ENCODE assay signal across 9 cellular contexts in genomic region chr12:109927622-109928021, GRCh38. TPM values are rescaled to one million over a fixed set of nuclear protein-coding genes. Genes with fewer than 3 reads are reported as not detected.
A peak's percentile ranks its signal among the peaks of the same experiment; 100 is the strongest.
DNase-seq lines count a peak whose midpoint lies in the region; ATAC-seq and TF ChIP-seq lines count a peak whose summit lies in the region.
"Had no signal": no experiment of that assay in that cellular context is flagged by ENCODE, and none has a peak within 500 bp of the region (broad histone marks: within the 10 kb centered on the region; RNA-seq: fewer than 3 reads in every experiment).

No MANE protein-coding gene starts in this region.

- H4K20me1 ChIP-seq in mammary epithelial cell (ENCODE audit: insufficient read depth, low read length), result no peaks in the 10 kb centered on the region

- in situ Hi-C loops in mammary epithelial cell (cut with MboI; ENCODE audit: low sequenced_read_pairs in 2 of 2), result loop anchor here in 1 of 2 donors (10.0 kb wide), 1 partner anchor 73 kb away; no protein-coding TSS in a partner anchor

- H3K27ac Mint-ChIP-seq in CD8-positive, alpha-beta memory T cell, result peak overlapping the region in 6 of 8 donors; percentile 15 to 73 (median 61)

- dilution Hi-C loops in mammary epithelial cell (cut with HindIII; ENCODE audit: low sequenced_read_pairs), result no loop called here

- no peaks in the 10 kb centered on the region for H3K79me1 ChIP-seq in mesendoderm (ENCODE audit: low read length)

- no peak overlapping the region for H3K27ac ChIP-seq in CD8-positive, alpha-beta memory T cell (ENCODE audit: low read depth, low read length)
- no peak overlapping the region for H3K27ac ChIP-seq in mammary epithelial cell (ENCODE audit: insufficient read depth, low read depth, low read length)
- H3K27ac ChIP-seq in mesendoderm (ENCODE audit: low read depth, low read length), result no peak overlapping the region
- H3K27ac ChIP-seq: neutrophil had no signal

- ATAC-seq in GM19452 (IDR thresholded peaks at IDR 0.05; ENCODE audit: unreplicated experiment), result no peak

- peak; percentile 6 to 62 (median 20) for DNase-seq in CD8-positive, alpha-beta memory T cell
- peak; percentile 29 for DNase-seq in HPDE6-E6E7 (ENCODE audit: extremely low spot score)
- DNase-seq in T-helper 9 cell, result peak; percentile 25
- no peak for DNase-seq in mammary epithelial cell
- peak; percentile 57 for DNase-seq in mesendoderm
- DNase-seq in hippocampal formation (lab: John Stamatoyannopoulos, UW), result no peak
- no peak for DNase-seq in globus pallidus (ENCODE audit: low spot score)

- H4K5ac ChIP-seq in mesendoderm (ENCODE audit: low read length), result no peak overlapping the region

- H3K4me1 ChIP-seq in CD8-positive, alpha-beta memory T cell (ENCODE audit: insufficient read depth, low read length), result no peaks in the 10 kb centered on the region
- H3K4me1 ChIP-seq in mammary epithelial cell (ENCODE audit: insufficient read depth, low read length) (no peaks in the 10 kb centered on the region), mesendoderm (ENCODE audit: control insufficient read depth, low read depth, low read length) (no peaks in the 10 kb centered on the region)

- H3K56ac ChIP-seq in mesendoderm (ENCODE audit: low read length), result no peak overlapping the region

- H3K4me2 ChIP-seq in mammary epithelial cell (ENCODE audit: insufficient read depth, low read depth, low read length) (no peak overlapping the region), mesendoderm (ENCODE audit: low read length) (no peak overlapping the region)

- intact Hi-C loops in mammary epithelial cell (cut with micrococcal nuclease), result loop anchor here (1.0 kb wide), 3 partner anchors 47 to 122 kb away; partner anchors contain the start of gene GLTP

- CTCF ChIA-PET in CD8-positive, alpha-beta memory T cell (lab: Charles Lee), result interaction anchor here (0.8 to 1.7 kb wide), 4 partner anchors 12 to 73 kb away, joined by 3 to 8 read pairs (median 5); no protein-coding TSS in a partner anchor
- CTCF ChIA-PET in mammary epithelial cell (lab: Charles Lee; ENCODE audit: low non-redundant PET), result no interaction called here

- no peak overlapping the region for H3K4me3 Mint-ChIP-seq in CD8-positive, alpha-beta memory T cell

- no peak overlapping the region for H3K4me3 ChIP-seq in CD8-positive, alpha-beta memory T cell (ENCODE audit: low read length)
- H3K4me3 ChIP-seq in mammary epithelial cell (replicated peaks in 1 of 3; ENCODE audit: insufficient read depth in 1 of 3, low read depth in 2 of 3, low read length in 3 of 3) (no peak overlapping the region), mesendoderm (ENCODE audit: low read length) (no peak overlapping the region)

- 56% methylated on average over 8 of the region's 8 CpGs for WGBS in mammary epithelial cell (ENCODE audit: low coverage, missing lambda C conversion rate)
- WGBS in mesendoderm (ENCODE audit: extremely low coverage, insufficient coverage, low lambda C conversion rate), result no CpG with 5 or more reads among the region's 8 CpGs

- no peak overlapping the region for H4K8ac ChIP-seq in mesendoderm (ENCODE audit: low read depth, low read length)

- no peaks in the 10 kb centered on the region for H3K9me3 Mint-ChIP-seq in CD8-positive, alpha-beta memory T cell

- peaks cover 0 to 2% of the 10 kb centered on the region in 2 donors for H3K27me3 Mint-ChIP-seq in CD8-positive, alpha-beta memory T cell

- peaks cover 24% of the 10 kb centered on the region for H3K36me3 ChIP-seq in CD8-positive, alpha-beta memory T cell (ENCODE audit: insufficient read depth, low read length)
- H3K36me3 ChIP-seq in mammary epithelial cell (ENCODE audit: insufficient read depth, low read length), result no peaks in the 10 kb centered on the region
- H3K36me3 ChIP-seq in mesendoderm (ENCODE audit: control insufficient read depth, insufficient read depth, low read length), result peaks cover 3% of the 10 kb centered on the region

- H3K36me3 Mint-ChIP-seq in CD8-positive, alpha-beta memory T cell, result peaks cover 0 to 49% (median 15%) of the 10 kb centered on the region in 3 donors

- no peak overlapping the region for H2AFZ ChIP-seq in mammary epithelial cell (ENCODE audit: low read depth, low read length)

- no peak overlapping the region for H2AK5ac ChIP-seq in mesendoderm (ENCODE audit: low read length)

- POLR2A ChIA-PET in CD8-positive, alpha-beta memory T cell (lab: Charles Lee), result interaction anchor here (0.6 kb wide), 1 partner anchor 13 kb away, joined by 3 read pairs; no protein-coding TSS in a partner anchor

- H3K9me3 ChIP-seq in CD8-positive, alpha-beta memory T cell (ENCODE audit: low read length), result no peaks in the 10 kb centered on the region
- H3K9me3 ChIP-seq in mammary epithelial cell (replicated peaks; ENCODE audit: insufficient read depth, low read length), result no peaks in the 10 kb centered on the region
- H3K9me3 ChIP-seq: neutrophil had no signal

- no peak overlapping the region for H2BK15ac ChIP-seq in mesendoderm (replicated peaks; ENCODE audit: low read depth)

- H3K79me2 ChIP-seq in mammary epithelial cell (ENCODE audit: insufficient read depth, low read length), result no peaks in the 10 kb centered on the region
- H3K79me2 ChIP-seq in mesendoderm (ENCODE audit: control insufficient read depth, insufficient read depth, low read length), result no peaks in the 10 kb centered on the region

- no peak overlapping the region for H3K23ac ChIP-seq in mesendoderm (ENCODE audit: low read length)

- no peak overlapping the region for H2BK5ac ChIP-seq in mesendoderm (ENCODE audit: low read length)

- H3K4ac ChIP-seq in mesendoderm (ENCODE audit: low read depth, low read length), result no peak overlapping the region

- peak; percentile 79 to 84 for TF ChIP-seq CTCF in mammary epithelial cell (conservative IDR thresholded peaks at IDR 0.05 in 1 of 2, IDR thresholded peaks at IDR 0.05 in 1 of 2; ENCODE audit: extremely low read depth in 1 of 2, insufficient read depth in 1 of 2, low read depth in 1 of 2, low read length in 2 of 2)

- no peak overlapping the region for H3K18ac ChIP-seq in mesendoderm (ENCODE audit: low read length)

- no TSS peak for BruUV-seq in mammary epithelial cell (replicated peaks; lab: Mats Ljungman, UMichigan)

- peaks cover 3 to 4% (median 3%) of the 10 kb centered on the region in 3 donors for H3K4me1 Mint-ChIP-seq in CD8-positive, alpha-beta memory T cell

- H3K27me3 ChIP-seq in CD8-positive, alpha-beta memory T cell (ENCODE audit: insufficient read depth, low read length, poor library complexity, severe bottlenecking), result no peaks in the 10 kb centered on the region
- H3K27me3 ChIP-seq in mammary epithelial cell (ENCODE audit: insufficient read depth, low read length) (no peaks in the 10 kb centered on the region), mesendoderm (ENCODE audit: insufficient read depth, low read length, poor library complexity) (no peaks in the 10 kb centered on the region)
- H3K27me3 ChIP-seq: neutrophil had no signal

- no peak overlapping the region for H3K9ac ChIP-seq in mammary epithelial cell (ENCODE audit: insufficient read depth, low read length)
- no peak overlapping the region for H3K9ac ChIP-seq in mesendoderm (ENCODE audit: low read length)

- no peak overlapping the region for H2BK120ac ChIP-seq in mesendoderm (ENCODE audit: low read depth, low read length)

RNA-seq across cellular contexts. Expression of gene TCHP, which starts 27.5 kb away (rescaled TPM):
- total RNA-seq in CD8-positive, alpha-beta memory T cell, result 10 to 100 TPM; 27.7 to 28.3 TPM
- polyA plus RNA-seq in CD8-positive, alpha-beta memory T cell, result 18.6 TPM
- 10 to 100 TPM in 1 of 2 donors, 1 to 10 TPM in 1; 4.0 to 19.4 TPM for total RNA-seq in mammary epithelial cell
- 8.9 TPM for polyA plus RNA-seq in mammary epithelial cell
- polyA minus RNA-seq in mammary epithelial cell, result 7.4 TPM
- 19.5 TPM for polyA plus RNA-seq in mesendoderm (2013, experiment 1 of 2)
- 19.1 TPM for polyA plus RNA-seq in mesendoderm (2013, experiment 2 of 2)

RNA-seq across cellular contexts. Expression of gene GLTP, which starts 47.3 kb away (rescaled TPM):
- 10 to 100 TPM; 39.3 to 42.7 TPM for total RNA-seq in CD8-positive, alpha-beta memory T cell
- 67.4 TPM for polyA plus RNA-seq in CD8-positive, alpha-beta memory T cell
- total RNA-seq in mammary epithelial cell, result 10 to 100 TPM; 60.2 to 63.8 TPM
- polyA plus RNA-seq in mammary epithelial cell, result 63.0 TPM
- 65.7 TPM for polyA minus RNA-seq in mammary epithelial cell
- 65.1 TPM for polyA plus RNA-seq in mesendoderm (2013, experiment 1 of 2)
- 63.6 TPM for polyA plus RNA-seq in mesendoderm (2013, experiment 2 of 2)

Comparison
In these comparisons a context has a peak if more than half of its experiments do, and no peak if none do; other contexts are left out.
1. DNase-seq: peak in CD8-positive, alpha-beta memory T cell (5 of 5), HPDE6-E6E7 (single experiment), T-helper 9 cell (single experiment) and mesendoderm (single experiment); none in mammary epithelial cell (single experiment), hippocampal formation (0 of 2) and globus pallidus (single experiment).